ENCODE assay signal across 24 cellular contexts in genomic region chr3:62178032-62178431, GRCh38.
"Had no signal": no experiment of that assay in that cellular context is flagged by ENCODE, and none has a peak within 500 bp of the region (broad histone marks: within the 10 kb centered on the region; RNA-seq: fewer than 3 reads in every experiment).

No MANE protein-coding gene starts in this region.

- H3K27me3 ChIP-seq: colonic mucosa, dorsolateral prefrontal cortex, esophagus muscularis mucosa, esophagus squamous epithelium, foreskin keratinocyte, gastrocnemius medialis, gastroesophageal sphincter, heart left ventricle, heart right ventricle had no signal

- H3K36me3 ChIP-seq: colonic mucosa, esophagus muscularis mucosa, esophagus squamous epithelium, gastrocnemius medialis, gastroesophageal sphincter, heart left ventricle had no signal

- H3K4me1 ChIP-seq: colonic mucosa, esophagus muscularis mucosa, esophagus squamous epithelium, foreskin keratinocyte, gastroesophageal sphincter had no signal

- H3K9me3 ChIP-seq: colonic mucosa, esophagus muscularis mucosa, esophagus squamous epithelium, gastrocnemius medialis, gastroesophageal sphincter, heart left ventricle, heart right ventricle had no signal

- ATAC-seq: effector memory CD8-positive, alpha-beta T cell; esophagus mucosa; foreskin keratinocyte; gastrocnemius medialis; gastroesophageal sphincter; heart left ventricle; heart right ventricle had no signal

- H3K27ac ChIP-seq: colonic mucosa, coronary artery, dorsolateral prefrontal cortex, epithelial cell of prostate, esophagus muscularis mucosa, esophagus squamous epithelium, foreskin keratinocyte, gastrocnemius medialis, gastroesophageal sphincter, heart left ventricle, heart right ventricle had no signal

- DNase-seq: colonic mucosa; cortex of kidney; dermis blood vessel endothelial cell; dorsolateral prefrontal cortex; effector CD4-positive, alpha-beta T cell; effector CD8-positive, alpha-beta T cell; effector memory CD4-positive, alpha-beta T cell; effector memory CD8-positive, alpha-beta T cell; endodermal cell; erythroblast; esophagus squamous epithelium; foreskin fibroblast; foreskin keratinocyte; foreskin melanocyte; gastrocnemius medialis; glutamatergic neuron; head of caudate nucleus; heart left ventricle; heart right ventricle had no signal

- H3K4me3 ChIP-seq: colonic mucosa, coronary artery, dorsolateral prefrontal cortex, esophagus muscularis mucosa, esophagus squamous epithelium, gastrocnemius medialis, gastroesophageal sphincter, heart left ventricle, heart right ventricle had no signal
